In genomic region chr6:112189494-112189893, GRCh38 we compare ENCODE assay signal across 22 cellular contexts.
DNase-seq lines count a peak whose midpoint lies in the region; ATAC-seq and TF ChIP-seq lines count a peak whose summit lies in the region.
"Had no signal": no experiment of that assay in that cellular context is flagged by ENCODE, and none has a peak within 500 bp of the region (broad histone marks: within the 10 kb centered on the region; RNA-seq: fewer than 3 reads in every experiment).

No MANE protein-coding gene starts in this region.

- no peak overlapping the region for H3K23ac ChIP-seq in mesenchymal stem cell (ENCODE audit: low read length in 2 of 2)

- H2BK15ac ChIP-seq in mesenchymal stem cell (ENCODE audit: low read depth, poor library complexity, severe bottlenecking) = no peak overlapping the region

- H3K27me3 ChIP-seq in mesenchymal stem cell (ENCODE audit: control insufficient read depth in 1 of 2, insufficient read depth in 1 of 2, low read length in 2 of 2) = no peaks in the 10 kb centered on the region
- no peaks in the 10 kb centered on the region for H3K27me3 ChIP-seq in transverse colon
- H3K27me3 ChIP-seq: cardiac muscle cell had no signal

- no peak for TF ChIP-seq EP300 in transverse colon (IDR thresholded peaks at IDR 0.05; ENCODE audit: low read depth)

- H3K4me1 ChIP-seq in mesenchymal stem cell (ENCODE audit: control insufficient read depth, insufficient read depth, low read depth, low read length) (peaks cover 9% of the 10 kb centered on the region), transverse colon (peaks cover 0 to 7% (median 0%) of the 10 kb centered on the region in 4 donors)

- H3K36me3 ChIP-seq in mesenchymal stem cell (ENCODE audit: control insufficient read depth in 1 of 2, insufficient read depth in 2 of 2, low read depth in 1 of 2, low read length in 2 of 2) (peaks cover 0 to 100% of the 10 kb centered on the region in 2 experiments), transverse colon (no peaks in the 10 kb centered on the region)

- no peak overlapping the region for H3K4me3 ChIP-seq in choroid plexus epithelial cell (ENCODE audit: low read depth, low read length)
- H3K4me3 ChIP-seq in mesenchymal stem cell (ENCODE audit: insufficient read depth in 1 of 2, low read depth in 1 of 2, low read length in 2 of 2) = peak overlapping the region in 1 of 2 experiments; percentile 3
- no peak overlapping the region for H3K4me3 ChIP-seq in transverse colon
- H3K4me3 ChIP-seq: cardiac muscle cell had no signal

- H3K27ac ChIP-seq in mesenchymal stem cell (ENCODE audit: low read length, poor library complexity, severe bottlenecking) (peak overlapping the region; percentile 66), transverse colon (peak overlapping the region in 3 of 4 donors; percentile 23 to 48 (median 35))
- H3K27ac ChIP-seq: 22Rv1, C4-2B, cardiac muscle cell had no signal

- H3K9me3 ChIP-seq in mesenchymal stem cell (ENCODE audit: control insufficient read depth, low read length) (no peaks in the 10 kb centered on the region), transverse colon (no peaks in the 10 kb centered on the region)

- no peak overlapping the region for H3K14ac ChIP-seq in mesenchymal stem cell (ENCODE audit: low read length in 2 of 2)

- no peak overlapping the region for H3K18ac ChIP-seq in mesenchymal stem cell (ENCODE audit: low read depth in 1 of 2, low read length in 2 of 2)

- in situ Hi-C loops in transverse colon (cut with MboI; ENCODE audit: low pct_ligation_motif_present in 1 of 4, low pct_unique_long_range_greater_than_20kb in 1 of 4, low sequenced_read_pairs in 3 of 4) = loop anchor here in 2 of 4 donors (25.0 kb wide), 1 partner anchor 1723 kb away; no protein-coding TSS in a partner anchor

- peak overlapping the region; percentile 16 for H4K8ac ChIP-seq in mesenchymal stem cell (ENCODE audit: low read length)

- no peak overlapping the region for H2BK120ac ChIP-seq in mesenchymal stem cell (ENCODE audit: low read depth, low read length)

- peak overlapping the region; percentile 20 for H3K9ac ChIP-seq in mesenchymal stem cell (ENCODE audit: low read length)

- peak; percentile 77 for DNase-seq in NCI-H82 (lab: John Stamatoyannopoulos, UW)
- DNase-seq in NCI-H82 treated with DMSO at 0.1 percent for 48 hours (lab: John Stamatoyannopoulos, UW; ENCODE audit: unreplicated experiment) = no peak
- peak; percentile 47 for DNase-seq in choroid plexus epithelial cell (ENCODE audit: low read depth)
- DNase-seq in mesenchymal stem cell = no peak
- DNase-seq in transverse colon = no peak
- DNase-seq in COR-L47 (lab: John Stamatoyannopoulos, UW) = no peak
- DNase-seq: activated CD4-positive, alpha-beta T cell treated with anti-CD3 and anti-CD28 coated beads for 48 hours; activated naive CD4-positive, alpha-beta T cell treated with anti-CD3 and anti-CD28 coated beads for 36 hours; DMS53; effector CD8-positive, alpha-beta T cell; mammary epithelial cell; MV-4-11; NCI-H2029 treated with DMSO at 0.1 percent for 48 hours; NCI-H510A treated with DMSO at 0.1 percent for 48 hours; OCI-M1; stimulated activated CD4-positive, alpha-beta T cell treated with anti-CD3 and anti-CD28 coated beads, Interleukin-4, amount 100 ng/mL, for 24 hours; stimulated activated CD8-positive, alpha-beta memory T cell treated with anti-CD3 and anti-CD28 coated beads, Interleukin-4, amount 100 ng/mL, for 48 hours had no signal

- H2AK5ac ChIP-seq in mesenchymal stem cell (ENCODE audit: low read length, severe bottlenecking) = no peak overlapping the region

- H2BK5ac ChIP-seq in mesenchymal stem cell (ENCODE audit: low read depth, low read length, poor library complexity, severe bottlenecking) = no peak overlapping the region

- peak overlapping the region; percentile 17 for H3K4me2 ChIP-seq in mesenchymal stem cell (ENCODE audit: low read length, poor library complexity, severe bottlenecking)

- H2AFZ ChIP-seq in mesenchymal stem cell (ENCODE audit: low read depth, low read length) = no peak overlapping the region

- intact Hi-C loops in transverse colon (cut with DNase I; ENCODE audit: low total_unique reads) = no loop called here

- no peak for TF ChIP-seq CTCF in choroid plexus epithelial cell (conservative IDR thresholded peaks at IDR 0.05; ENCODE audit: low read depth, low read length)
- no peak for TF ChIP-seq CTCF in transverse colon (IDR thresholded peaks at IDR 0.05)

- no peak overlapping the region for H3K4ac ChIP-seq in mesenchymal stem cell (ENCODE audit: low read depth in 1 of 2, low read length in 2 of 2)

- WGBS in mesenchymal stem cell = 52% methylated on average over 2 of the region's 5 CpGs
- 35 to 63% methylated on average over 1 to 5 of the region's 5 CpGs for WGBS in transverse colon (ENCODE audit: low coverage in 1 of 2), 2 donors

- H2BK12ac ChIP-seq in mesenchymal stem cell (ENCODE audit: low read length in 2 of 2) = no peak overlapping the region

- no peak for TF ChIP-seq POLR2A in transverse colon (IDR thresholded peaks at IDR 0.05)

- ATAC-seq in GM19023 (IDR thresholded peaks at IDR 0.05; ENCODE audit: unreplicated experiment) (no peak), GM21447 (IDR thresholded peaks at IDR 0.05; ENCODE audit: unreplicated experiment) (no peak)

- H4K91ac ChIP-seq in mesenchymal stem cell (ENCODE audit: low read length) = no peak overlapping the region

- H3K79me1 ChIP-seq in mesenchymal stem cell (replicated peaks; ENCODE audit: low read length, poor library complexity, severe bottlenecking) = no peaks in the 10 kb centered on the region

Comparison
In these comparisons a context has a peak if more than half of its experiments do, and no peak if none do; other contexts are left out.
1. DNase-seq: peak in NCI-H82 (single experiment) and choroid plexus epithelial cell (single experiment); none in NCI-H82 treated with DMSO at 0.1 percent for 48 hours (single experiment), mesenchymal stem cell (single experiment), transverse colon (single experiment) and COR-L47 (single experiment).